ENCODE assay signal across 8 cellular contexts in genomic region chr20:5658897-5659296, GRCh38. TPM values are rescaled to one million over a fixed set of nuclear protein-coding genes. Genes with fewer than 3 reads are reported as not detected.
DNase-seq lines count a peak whose midpoint lies in the region; FAIRE-seq and TF ChIP-seq lines count a peak whose summit lies in the region.

No MANE protein-coding gene starts in this region.

- no peaks in the 10 kb centered on the region for H3K9me3 ChIP-seq in muscle layer of duodenum (ENCODE audit: control insufficient read depth in 1 of 2, low read length in 2 of 2)
- no peaks in the 10 kb centered on the region for H3K9me3 ChIP-seq in thymus (ENCODE audit: control insufficient read depth)
- no peaks in the 10 kb centered on the region for H3K9me3 ChIP-seq in WERI-Rb-1 (ENCODE audit: severe bottlenecking)

- no peak for TF ChIP-seq CTCF in epithelial cell of esophagus (IDR thresholded peaks at IDR 0.05; ENCODE audit: insufficient read depth, low read depth, low read length, missing control alignments)
- no peak for TF ChIP-seq CTCF in WERI-Rb-1 (IDR thresholded peaks at IDR 0.05; ENCODE audit: low read depth, low read length)

- H3K4me3 ChIP-seq in epithelial cell of esophagus (ENCODE audit: low read length) (no peak overlapping the region), muscle layer of duodenum (ENCODE audit: low read depth in 1 of 2, low read length in 2 of 2) (peak overlapping the region in 1 of 2 donors; percentile 24), thymus (ENCODE audit: low read length) (no peak overlapping the region), WERI-Rb-1 (ENCODE audit: low read depth, low read length) (no peak overlapping the region)

- H3K27ac ChIP-seq in muscle layer of duodenum (ENCODE audit: low read length) (peak overlapping the region; percentile 65), thymus (ENCODE audit: low read depth) (peak overlapping the region; percentile 87), WERI-Rb-1 (no peak overlapping the region)

- TF ChIP-seq POLR2A in GM12891 (IDR thresholded peaks at IDR 0.05; ENCODE audit: low read depth, low read length): no peak

- H3K27me3 ChIP-seq in muscle layer of duodenum (ENCODE audit: low read depth, low read length) (no peaks in the 10 kb centered on the region), thymus (ENCODE audit: control insufficient read depth, insufficient read depth) (no peaks in the 10 kb centered on the region), WERI-Rb-1 (ENCODE audit: insufficient read depth, low read depth, severe bottlenecking) (no peaks in the 10 kb centered on the region)

- peak; percentile 54 for FAIRE-seq in GM12891 (lab: Jason Lieb, UNC)

- no peak for DNase-seq in GM12891 (ENCODE audit: insufficient read length, low spot score)
- peak; percentile 98 for DNase-seq in M059J (ENCODE audit: low read depth)
- DNase-seq in activated CD4-positive, alpha-beta T cell treated with anti-CD3 and anti-CD28 coated beads for 4 hours: peak; percentile 57 to 63
- DNase-seq in epithelial cell of esophagus (ENCODE audit: low read depth): peak; percentile 93
- no peak for DNase-seq in NCI-H510A (lab: John Stamatoyannopoulos, UW)
- DNase-seq in WERI-Rb-1: no peak

- H3K36me3 ChIP-seq in muscle layer of duodenum (ENCODE audit: control insufficient read depth in 1 of 2, insufficient read depth in 2 of 2, low read length in 2 of 2) (no peaks in the 10 kb centered on the region), thymus (ENCODE audit: control insufficient read depth, insufficient read depth) (no peaks in the 10 kb centered on the region), WERI-Rb-1 (no peaks in the 10 kb centered on the region)

- WGBS in thymus: 64% methylated on average over 4 of the region's 4 CpGs

- H3K4me1 ChIP-seq in muscle layer of duodenum (ENCODE audit: control insufficient read depth in 1 of 2, insufficient read depth in 2 of 2, low read length in 2 of 2) (peaks cover 13 to 45% of the 10 kb centered on the region in 2 donors), thymus (ENCODE audit: control insufficient read depth, insufficient read depth, low read length) (peaks cover 14% of the 10 kb centered on the region)

TF ChIP-seq in GM12891, 5 proteins besides CTCF, POLR2A, EP300 and RAD21:
- no peak for TF ChIP-seq PAX5 (IDR thresholded peaks at IDR 0.05; ENCODE audit: insufficient read depth, low read length, severe bottlenecking)
- TF ChIP-seq POLR2AphosphoS5 (IDR thresholded peaks at IDR 0.05; ENCODE audit: low read depth, low read length): no peak
- no peak for TF ChIP-seq SPI1 (IDR thresholded peaks at IDR 0.05; ENCODE audit: low read depth, low read length)
- no peak for TF ChIP-seq POU2F2 (IDR thresholded peaks at IDR 0.05; ENCODE audit: low read depth, low read length)
- no peak for TF ChIP-seq TAF1 (IDR thresholded peaks at IDR 0.05; ENCODE audit: low read depth, low read length)
TF ChIP-seq in GM12891: peak in this region for 0.

RNA-seq across cellular contexts. Expression of gene GPCPD1, which starts 48.1 kb away (rescaled TPM):
- polyA plus RNA-seq in GM12891 (2012; ENCODE audit: low read depth, missing spikeins): 21.4 TPM
- total RNA-seq in M059J (2014; rRNA removed; shearing (Covaris generic)): 8.0 and 17.1 TPM in 2 replicates
- 54.1 TPM for polyA plus RNA-seq in thymus

Comparison
In these comparisons a context has a peak if more than half of its experiments do, and no peak if none do; other contexts are left out.
1. DNase-seq: peak in M059J (single experiment), activated CD4-positive, alpha-beta T cell treated with anti-CD3 and anti-CD28 coated beads for 4 hours (2 of 2) and epithelial cell of esophagus (single experiment); none in GM12891 (single experiment), NCI-H510A (single experiment) and WERI-Rb-1 (single experiment).